Comparison of ENCODE assay signal across 20 cellular contexts in genomic region chr19:54433697-54434096, GRCh38. TPM values are rescaled to one million over a fixed set of nuclear protein-coding genes. Genes with fewer than 3 reads are reported as not detected.
DNase-seq lines count a peak whose midpoint lies in the region; ATAC-seq, FAIRE-seq and TF ChIP-seq lines count a peak whose summit lies in the region.
"Had no signal": no experiment of that assay in that cellular context is flagged by ENCODE, and none has a peak within 500 bp of the region (broad histone marks: within the 10 kb centered on the region; RNA-seq: fewer than 3 reads in every experiment).

No MANE protein-coding gene starts in this region.

- CTCF ChIA-PET in HEK293 (lab: Yijun Ruan, JAX), result interaction anchor here (0.6 to 1.4 kb wide), 7 partner anchors 10 to 1070 kb away, joined by 3 to 6 read pairs (median 3); no protein-coding TSS in a partner anchor
- CTCF ChIA-PET in K562 (lab: Yijun Ruan, JAX; ENCODE audit: low intra/inter-chr PET ratio), result no interaction called here

- POLR2A ChIA-PET in HEK293 (lab: Yijun Ruan, JAX) (interaction anchor here (0.6 to 4.2 kb wide), 3 partner anchors 9 to 507 kb away, joined by 4 to 47 read pairs (median 7); partner anchors contain the start of gene LENG8), K562 (lab: Yijun Ruan, JAX) (interaction anchor here (1.2 to 1.5 kb wide), 2 partner anchors 12 to 15 kb away, joined by 4 to 6 read pairs; partner anchors contain the start of gene LENG8)

- H3K4me2 ChIP-seq in K562 (ENCODE audit: insufficient read depth, low read length), result no peak overlapping the region

- TF ChIP-seq POLR2A in K562 (conservative IDR thresholded peaks at IDR 0.05), result no peak

- TF ChIP-seq CTCF in HEK293 (tag by site-specific recombination; IDR thresholded peaks at IDR 0.05) (no peak), K562 (IDR thresholded peaks at IDR 0.05 in 2 of 3, conservative IDR thresholded peaks at IDR 0.05 in 1 of 3; ENCODE audit: insufficient read depth in 2 of 3, low read depth in 1 of 3, low read length in 3 of 3) (no peak)

- ATAC-seq in K562, result no peak
- no peak for ATAC-seq in GM21526 (IDR thresholded peaks at IDR 0.05; ENCODE audit: low FRiP score, unreplicated experiment)

- no peak overlapping the region for H3K27ac ChIP-seq in HEK293 (ENCODE audit: extremely low read depth, low read depth, low read length)
- H3K27ac ChIP-seq in K562 (ENCODE audit: extremely low read depth, low read depth, low read length), result no peak overlapping the region
- H3K27ac ChIP-seq in layer of hippocampus (ENCODE audit: low read depth, low read length), result peak overlapping the region; percentile 82
- peak overlapping the region; percentile 86 for H3K27ac ChIP-seq in substantia nigra (ENCODE audit: low read depth, low read length, poor library complexity, severe bottlenecking)
- H3K27ac ChIP-seq: GM23248, SK-N-MC had no signal

- FAIRE-seq in K562 (lab: Jason Lieb, UNC), result no peak
- FAIRE-seq: G401.6 had no signal

- no peak for TF ChIP-seq EP300 in K562 (IDR thresholded peaks at IDR 0.05; ENCODE audit: low read length)

- no peak overlapping the region for H2AFZ ChIP-seq in K562 (ENCODE audit: low read depth, low read length)
- H2AFZ ChIP-seq: GM23248 had no signal

- in situ Hi-C loops in K562 (cut with MboI), result no loop called here

- WGBS in K562 (ENCODE audit: insufficient coverage, low coverage, missing lambda C conversion rate), result 67% methylated on average over 5 of the region's 5 CpGs

- H3K79me2 ChIP-seq in K562 (ENCODE audit: control insufficient read depth, insufficient read depth, low read length), result peaks cover under 1% of the 10 kb centered on the region; the same call in 1 of the 3 replicates

- H3K9me1 ChIP-seq in K562 (ENCODE audit: control insufficient read depth, insufficient read depth, low read length), result no peaks in the 10 kb centered on the region

- no TSS peak for BruUV-seq in K562 (replicated peaks; lab: Mats Ljungman, UMichigan)

- intact Hi-C loops in K562 (cut with micrococcal nuclease), result no loop called here

- DNase-seq in K562 (ENCODE audit: extremely low read depth in 1 of 4, low spot score in 3 of 4) (no peak), substantia nigra (lab: John Stamatoyannopoulos, UW) (no peak), HT-29 (ENCODE audit: low spot score) (no peak)
- no peak for DNase-seq in stimulated activated CD4-positive, alpha-beta T cell treated with anti-CD3 and anti-CD28 coated beads, Interleukin-2, amount 100 ng/mL, for 24 hours
- DNase-seq: ACHN, DMS 273 treated with DMSO at 0.1 percent for 48 hours, DND-41, GM23248, HCEC 1CT, NCI-H1105 treated with DMSO at 0.1 percent for 48 hours, NCI-H1694 treated with DMSO at 0.1 percent for 48 hours, NCI-H510A, NCI-H774, SHP77 had no signal

- H3K4me3 ChIP-seq in HEK293 (ENCODE audit: low read depth, low read length), result no peak overlapping the region
- no peak overlapping the region for H3K4me3 ChIP-seq in K562
- H3K4me3 ChIP-seq: GM23248, SK-N-MC had no signal

- H3K9me3 ChIP-seq in HEK293 (ENCODE audit: control insufficient read depth, insufficient read depth, low read depth, low read length), result no peaks in the 10 kb centered on the region
- no peaks in the 10 kb centered on the region for H3K9me3 ChIP-seq in K562 (replicated peaks; ENCODE audit: control insufficient read depth, insufficient read depth, low read depth, low read length)

- H3K4me1 ChIP-seq in HEK293 (ENCODE audit: control insufficient read depth, insufficient read depth, low read length), result peaks cover 10% of the 10 kb centered on the region
- peaks cover 0 to 42% of the 10 kb centered on the region in 2 experiments; a peak in 2 of 5 replicates for H3K4me1 ChIP-seq in K562 (replicated peaks in 1 of 2; ENCODE audit: control insufficient read depth in 2 of 2, insufficient read depth in 2 of 2, low read length in 2 of 2)

- peaks cover 5% of the 10 kb centered on the region; the same call in 1 of the 2 replicates for H4K20me1 ChIP-seq in K562 (replicated peaks; ENCODE audit: control insufficient read depth, insufficient read depth, low read length)

- H3K36me3 ChIP-seq in HEK293 (ENCODE audit: control insufficient read depth in 2 of 2, insufficient read depth in 1 of 2, low read length in 2 of 2) (peaks cover 0 to 7% of the 10 kb centered on the region in 2 experiments; a peak in 1 of 3 replicates), K562 (ENCODE audit: control insufficient read depth, insufficient read depth, low read length) (peaks cover 1% of the 10 kb centered on the region; the same call in 1 of the 3 replicates)

- no peak overlapping the region for H3K9ac ChIP-seq in K562 (ENCODE audit: insufficient read depth in 1 of 2, low read depth in 2 of 2, low read length in 2 of 2)
- H3K9ac ChIP-seq: GM23248 had no signal

- H3K27me3 ChIP-seq in K562 (ENCODE audit: control insufficient read depth in 2 of 2, insufficient read depth in 2 of 2, low read length in 2 of 2), result peaks cover 0 to 5% of the 10 kb centered on the region in 2 experiments; a peak in 1 of 5 replicates
- peaks cover 2% of the 10 kb centered on the region for H3K27me3 ChIP-seq in layer of hippocampus (ENCODE audit: control insufficient read depth, insufficient read depth, low read length)

- no peak for TF ChIP-seq RAD21 in K562 (CRISPR knock-in tag; conservative IDR thresholded peaks at IDR 0.05 in 1 of 2, IDR thresholded peaks at IDR 0.05 in 1 of 2)

RNA-seq across cellular contexts. Expression of gene LENG8, which starts 15.3 kb away (rescaled TPM):
- total RNA-seq in K562 (2011; cell fraction: chromatin; rRNA removed; ENCODE audit: low replicate concordance), result 299 and 811 TPM in 2 replicates
- 301 and 324 TPM in 2 replicates for total RNA-seq in K562 (2011; cell fraction: nucleolus; rRNA removed)
- 310 and 346 TPM in 2 replicates for total RNA-seq in K562 (2011; cell fraction: nucleoplasm; rRNA removed)
- total RNA-seq in K562 (2014; rRNA removed) (32.2 and 36.0 TPM in 2 replicates), K562 (2014; rRNA removed; fragmentation: Illumina TruSeq; extraction: Trizol) (6.0 and 8.4 TPM in 2 replicates), K562 (2015; rRNA removed; fragmentation: Illumina TruSeq; extraction: Trizol) (16.3 and 17.2 TPM in 2 replicates), K562 (2021) (116 and 146 TPM in 2 replicates)
- polyA plus RNA-seq in K562 (2011; rRNA removed) (28.1 and 70.4 TPM in 2 replicates), K562 (2014; fragmentation: Illumina TruSeq; extraction: Trizol) (44.5 and 79.0 TPM in 2 replicates), K562 (2014; fragmentation: Nextera tagmentation; extraction: Ambion mirVana) (1 to 10 TPM in 1 of 2 experiments, under 1 TPM in 1; 0.74 to 2.3 TPM), K562 (2014; rRNA removed) (125 and 144 TPM in 2 replicates)
- 32.2 and 33.2 TPM in 2 replicates for polyA plus RNA-seq in K562 (2011; cell fraction: cytosol; rRNA removed)
- polyA plus RNA-seq in K562 (2011; cell fraction: nucleus; rRNA removed), result 546 and 794 TPM in 2 replicates
- 103 and 172 TPM in 2 replicates for polyA plus RNA-seq in K562 (2012)
- 16.0 and 20.5 TPM in 2 replicates for polyA minus RNA-seq in K562 (2011; rRNA and poly(A)+ RNA removed)
- polyA minus RNA-seq in K562 (2011; cell fraction: cytosol; rRNA and poly(A)+ RNA removed), result 21.1 and 33.8 TPM in 2 replicates
- 88.3 and 112 TPM in 2 replicates for polyA minus RNA-seq in K562 (2011; cell fraction: nucleus; rRNA and poly(A)+ RNA removed)
- total RNA-seq in HT-29 (2014; rRNA removed; shearing (Covaris generic)), result 153 TPM in 2 replicates

RNA-seq across cellular contexts. Expression of gene TTYH1, which starts 18.4 kb away (rescaled TPM):
- not detected in 2 replicates for total RNA-seq in K562 (2011; cell fraction: chromatin; rRNA removed; ENCODE audit: low replicate concordance)
- not detected in 2 replicates for total RNA-seq in K562 (2011; cell fraction: nucleolus; rRNA removed)
- total RNA-seq in K562 (2011; cell fraction: nucleoplasm; rRNA removed), result not detected in 2 replicates
- not detected in 2 replicates for total RNA-seq in K562 (2014; rRNA removed)
- not detected in 2 replicates for total RNA-seq in K562 (2014; rRNA removed; fragmentation: Illumina TruSeq; extraction: Trizol)
- not detected in 2 replicates for total RNA-seq in K562 (2015; rRNA removed; fragmentation: Illumina TruSeq; extraction: Trizol)
- not detected in 2 replicates for total RNA-seq in K562 (2021)
- polyA plus RNA-seq in K562 (2011; rRNA removed), result not detected in 2 replicates
- not detected in 2 replicates for polyA plus RNA-seq in K562 (2011; cell fraction: cytosol; rRNA removed)
- polyA plus RNA-seq in K562 (2011; cell fraction: nucleus; rRNA removed), result not detected in 2 replicates
- polyA plus RNA-seq in K562 (2012), result 0.17 and 0.36 TPM in 2 replicates
- not detected in 2 replicates for polyA plus RNA-seq in K562 (2014; fragmentation: Illumina TruSeq; extraction: Trizol)
- under 1 TPM in 1 of 2 experiments, not detected in 1; 0.08 TPM for polyA plus RNA-seq in K562 (2014; fragmentation: Nextera tagmentation; extraction: Ambion mirVana)
- not detected in 2 replicates for polyA plus RNA-seq in K562 (2014; rRNA removed)
- polyA minus RNA-seq in K562 (2011; rRNA and poly(A)+ RNA removed), result not detected in 2 replicates
- not detected in 2 replicates for polyA minus RNA-seq in K562 (2011; cell fraction: cytosol; rRNA and poly(A)+ RNA removed)
- polyA minus RNA-seq in K562 (2011; cell fraction: nucleus; rRNA and poly(A)+ RNA removed), result not detected in 2 replicates
- total RNA-seq in HT-29 (2014; rRNA removed; shearing (Covaris generic)), result not detected in 2 replicates
- total RNA-seq: GM23248 had no signal

RNA-seq across cellular contexts. Expression of gene LENG9, which starts 29.9 kb away (rescaled TPM):
- 0.53 TPM in 1 of 2 replicates, not detected in the other for total RNA-seq in K562 (2011; cell fraction: chromatin; rRNA removed; ENCODE audit: low replicate concordance)
- 1.2 TPM in 2 replicates for total RNA-seq in K562 (2011; cell fraction: nucleolus; rRNA removed)
- 0.44 and 0.61 TPM in 2 replicates for total RNA-seq in K562 (2011; cell fraction: nucleoplasm; rRNA removed)
- total RNA-seq in K562 (2014; rRNA removed) (0.64 and 1.6 TPM in 2 replicates), K562 (2014; rRNA removed; fragmentation: Illumina TruSeq; extraction: Trizol) (0.10 TPM in 1 of 2 replicates, not detected in the other), K562 (2015; rRNA removed; fragmentation: Illumina TruSeq; extraction: Trizol) (0.38 and 0.43 TPM in 2 replicates), K562 (2021) (0.58 and 0.74 TPM in 2 replicates)
- polyA plus RNA-seq in K562 (2011; rRNA removed) (0.11 and 0.12 TPM in 2 replicates), K562 (2014; fragmentation: Illumina TruSeq; extraction: Trizol) (0.06 and 0.28 TPM in 2 replicates), K562 (2014; fragmentation: Nextera tagmentation; extraction: Ambion mirVana) (under 1 TPM; 0.23 to 0.34 TPM), K562 (2014; rRNA removed) (0.15 and 0.32 TPM in 2 replicates)
- 0.32 and 0.64 TPM in 2 replicates for polyA plus RNA-seq in K562 (2011; cell fraction: cytosol; rRNA removed)
- 0.24 and 0.43 TPM in 2 replicates for polyA plus RNA-seq in K562 (2011; cell fraction: nucleus; rRNA removed)
- polyA plus RNA-seq in K562 (2012), result 0.35 and 0.48 TPM in 2 replicates
- 0.28 TPM in 1 of 2 replicates, not detected in the other for polyA minus RNA-seq in K562 (2011; rRNA and poly(A)+ RNA removed)
- polyA minus RNA-seq in K562 (2011; cell fraction: cytosol; rRNA and poly(A)+ RNA removed), result 0.91 and 0.95 TPM in 2 replicates
- 0.89 and 1.8 TPM in 2 replicates for polyA minus RNA-seq in K562 (2011; cell fraction: nucleus; rRNA and poly(A)+ RNA removed)
- 40.2 and 46.4 TPM in 2 replicates for total RNA-seq in HT-29 (2014; rRNA removed; shearing (Covaris generic))

RNA-seq across cellular contexts. Expression of gene CDC42EP5, which starts 39.4 kb away (rescaled TPM):
- total RNA-seq in K562 (2011; cell fraction: chromatin; rRNA removed; ENCODE audit: low replicate concordance), result not detected in 2 replicates
- not detected in 2 replicates for total RNA-seq in K562 (2011; cell fraction: nucleolus; rRNA removed)
- total RNA-seq in K562 (2011; cell fraction: nucleoplasm; rRNA removed), result not detected in 2 replicates
- not detected in 2 replicates for total RNA-seq in K562 (2014; rRNA removed)
- not detected in 2 replicates for total RNA-seq in K562 (2014; rRNA removed; fragmentation: Illumina TruSeq; extraction: Trizol)
- total RNA-seq in K562 (2015; rRNA removed; fragmentation: Illumina TruSeq; extraction: Trizol), result not detected in 2 replicates
- 0.29 and 0.38 TPM in 2 replicates for total RNA-seq in K562 (2021)
- polyA plus RNA-seq in K562 (2011; rRNA removed), result 0.09 and 0.15 TPM in 2 replicates
- polyA plus RNA-seq in K562 (2011; cell fraction: cytosol; rRNA removed), result 0.67 TPM in 1 of 2 replicates, not detected in the other
- 0.14 and 0.54 TPM in 2 replicates for polyA plus RNA-seq in K562 (2011; cell fraction: nucleus; rRNA removed)
- 0.32 and 0.38 TPM in 2 replicates for polyA plus RNA-seq in K562 (2012)
- not detected in 2 replicates for polyA plus RNA-seq in K562 (2014; fragmentation: Illumina TruSeq; extraction: Trizol)
- polyA plus RNA-seq in K562 (2014; fragmentation: Nextera tagmentation; extraction: Ambion mirVana), result not detected
- 0.96 TPM in 1 of 2 replicates, not detected in the other for polyA plus RNA-seq in K562 (2014; rRNA removed)
- polyA minus RNA-seq in K562 (2011; rRNA and poly(A)+ RNA removed), result not detected in 2 replicates
- polyA minus RNA-seq in K562 (2011; cell fraction: cytosol; rRNA and poly(A)+ RNA removed), result not detected in 2 replicates
- polyA minus RNA-seq in K562 (2011; cell fraction: nucleus; rRNA and poly(A)+ RNA removed), result not detected in 2 replicates
- 59.0 and 72.4 TPM in 2 replicates for total RNA-seq in HT-29 (2014; rRNA removed; shearing (Covaris generic))
- total RNA-seq: OCI-LY7 had no signal

Comparison
In these comparisons a context has a peak if more than half of its experiments do, and no peak if none do; other contexts are left out.
1. H3K27ac ChIP-seq: peak in layer of hippocampus (single experiment) and substantia nigra (single experiment); none in HEK293 (single experiment) and K562 (single experiment).
2. RNA of gene LENG9, which starts 29.9 kb away (total RNA-seq): 40.2 to 46.4 TPM in HT-29; 0.10 to 1.6 TPM in K562; every median in the first group is over 10 times any median in the second.